In genomic region chr5:2709996-2710689, GRCh38 we compare ENCODE assay signal across 2 cellular contexts.
TF ChIP-seq lines count a peak whose summit lies in the region.

No MANE protein-coding gene starts in this region.

TF ChIP-seq in IMR-90, 13 proteins besides CTCF, POLR2A, EP300 and RAD21 (continued from another document):
- TF ChIP-seq ELK1 (IDR thresholded peaks at IDR 0.05; ENCODE audit: borderline replicate concordance, low read depth, low read length) (no peak), MAFK (IDR thresholded peaks at IDR 0.05; ENCODE audit: low read depth, low read length) (no peak)

TF ChIP-seq in WTC11, 78 proteins besides CTCF, POLR2A, EP300 and RAD21 (continued from another document):
- TF ChIP-seq ARID4B (CRISPR knock-in tag; IDR thresholded peaks at IDR 0.05; ENCODE audit: borderline replicate concordance) (no peak), MLX (CRISPR knock-in tag; IDR thresholded peaks at IDR 0.05) (no peak), ETV6 (CRISPR knock-in tag; IDR thresholded peaks at IDR 0.05) (0 out of 2 replicates have a peak, but pooled peaks have one; percentile 22)
